Comparison of ENCODE assay signal across 28 cellular contexts in the genomic region with DNA sequence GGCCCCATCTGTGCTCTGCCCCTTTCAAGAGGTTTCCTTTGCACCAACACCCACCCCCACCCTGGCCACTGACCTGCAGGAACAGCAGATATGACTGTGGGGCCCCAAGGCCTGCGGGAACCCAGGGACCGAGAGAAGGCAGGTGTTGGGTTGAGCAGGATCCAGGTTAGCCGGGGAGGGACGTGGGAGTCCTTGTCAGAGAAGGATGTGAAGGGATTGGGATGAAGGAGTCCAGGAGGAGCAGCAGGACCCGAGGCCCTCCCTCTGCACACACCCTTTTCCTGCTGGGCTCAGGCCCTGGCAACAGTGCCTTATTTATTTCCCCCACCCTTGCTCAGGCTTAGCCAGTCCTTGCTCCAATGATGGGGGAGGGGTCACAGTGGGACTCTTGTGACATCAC.
"Had no signal": no experiment of that assay in that cellular context is flagged by ENCODE, and none has a peak within 500 bp of the region (broad histone marks: within the 10 kb centered on the region; RNA-seq: fewer than 3 reads in every experiment).

No MANE protein-coding gene starts in this region.

- H3K4me3 ChIP-seq: pancreas, psoas muscle, right lobe of liver, sigmoid colon, stomach, thoracic aorta, thyroid gland, tibial nerve, upper lobe of left lung, vagina had no signal

- H3K9me3 ChIP-seq: neutrophil, pancreas, psoas muscle, right lobe of liver, sigmoid colon, stomach, thoracic aorta, thyroid gland, tibial nerve, upper lobe of left lung, vagina had no signal

- H3K27ac ChIP-seq: neutrophil, pancreas, psoas muscle, right lobe of liver, sigmoid colon, stomach, thoracic aorta, thyroid gland, tibial nerve, upper lobe of left lung, vagina had no signal

- H3K9me3 Mint-ChIP-seq: naive thymus-derived CD8-positive, alpha-beta T cell; natural killer cell treated with Interleukin-12 subunit alpha and Interleukin-12 subunit beta and Interleukin-15 and Interleukin-18, amount 100 ng/mL, for 72 hours; nephron progenitor cell; neural crest cell; stimulated activated effector memory CD8-positive, alpha-beta T cell treated with anti-CD3 and anti-CD28 coated beads, Interleukin-12 subunit alpha, Interleukin-12 subunit beta, amount 100 ng/mL, for 72 hours; stimulated activated naive B cell treated with anti-CD40 and anti-IgM and Interleukin-4, amounts not matched to agents 10 μg/mL and 1 μg/mL and 100 μg/mL, for 72 hours; stimulated activated naive CD8-positive, alpha-beta T cell treated with anti-CD3 and anti-CD28 coated beads, Interleukin-15, Interleukin-2, amounts not matched to agents 100 ng/mL and 50 ng/mL, for 24 hours had no signal

- H3K36me3 Mint-ChIP-seq: natural killer cell treated with Interleukin-12 subunit alpha and Interleukin-12 subunit beta and Interleukin-15 and Interleukin-18, amount 100 ng/mL, for 72 hours; stimulated activated effector memory CD8-positive, alpha-beta T cell treated with anti-CD3 and anti-CD28 coated beads, Interleukin-12 subunit alpha, Interleukin-12 subunit beta, amount 100 ng/mL, for 72 hours had no signal

- H3K4me3 Mint-ChIP-seq: naive thymus-derived CD8-positive, alpha-beta T cell; natural killer cell treated with Interleukin-12 subunit alpha and Interleukin-12 subunit beta and Interleukin-15 and Interleukin-18, amount 100 ng/mL, for 72 hours; nephron progenitor cell; neural crest cell; stimulated activated effector memory CD8-positive, alpha-beta T cell treated with anti-CD3 and anti-CD28 coated beads, Interleukin-12 subunit alpha, Interleukin-12 subunit beta, amount 100 ng/mL, for 72 hours; stimulated activated naive B cell treated with anti-CD40 and anti-IgM and Interleukin-4, amounts not matched to agents 10 μg/mL and 1 μg/mL and 100 μg/mL, for 72 hours; stimulated activated naive CD8-positive, alpha-beta T cell treated with anti-CD3 and anti-CD28 coated beads, Interleukin-15, Interleukin-2, amounts not matched to agents 100 ng/mL and 50 ng/mL, for 24 hours had no signal

- H3K27ac Mint-ChIP-seq: natural killer cell treated with Interleukin-12 subunit alpha and Interleukin-12 subunit beta and Interleukin-15 and Interleukin-18, amount 100 ng/mL, for 72 hours; nephron progenitor cell; progenitor cell of endocrine pancreas; stimulated activated effector memory CD8-positive, alpha-beta T cell treated with anti-CD3 and anti-CD28 coated beads, Interleukin-12 subunit alpha, Interleukin-12 subunit beta, amount 100 ng/mL, for 72 hours; stimulated activated naive B cell treated with anti-CD40 and anti-IgM and Interleukin-4, amounts not matched to agents 10 μg/mL and 1 μg/mL and 100 μg/mL, for 72 hours; stimulated activated naive CD8-positive, alpha-beta T cell treated with anti-CD3 and anti-CD28 coated beads, Interleukin-15, Interleukin-2, amounts not matched to agents 100 ng/mL and 50 ng/mL, for 24 hours had no signal

- DNase-seq: naive thymus-derived CD8-positive, alpha-beta T cell; nucleus accumbens; pancreas; psoas muscle; right cardiac atrium; right lobe of liver; sigmoid colon; small intestine; stimulated activated CD4-positive, alpha-beta T cell treated with anti-CD3 and anti-CD28 coated beads, Interleukin-15, amount 100 ng/mL, for 24 hours; stimulated activated CD4-positive, alpha-beta T cell treated with anti-CD3 and anti-CD28 coated beads, Interleukin-2, amount 100 ng/mL, for 24 hours; stimulated activated CD4-positive, alpha-beta T cell treated with anti-CD3 and anti-CD28 coated beads, Interleukin-2, amount 100 ng/mL, for 48 hours; stimulated activated CD4-positive, alpha-beta T cell treated with anti-CD3 and anti-CD28 coated beads, Interleukin-4, amount 100 ng/mL, for 24 hours; stimulated activated naive B cell treated with anti-CD40 and anti-IgM and Interleukin-4, amounts not matched to agents 10 μg/mL and 1 μg/mL and 100 μg/mL, for 72 hours; stimulated activated naive CD4-positive, alpha-beta T cell treated with Interleukin-2 at 50 U/mL for 16 hours; stomach; thyroid gland; trophoblast cell; upper lobe of left lung had no signal

- H3K27me3 ChIP-seq: pancreas, right lobe of liver, sigmoid colon, thyroid gland, tibial nerve, upper lobe of left lung, vagina had no signal

- H3K4me1 Mint-ChIP-seq: neural crest cell; stimulated activated naive B cell treated with anti-CD40 and anti-IgM and Interleukin-4, amounts not matched to agents 10 μg/mL and 1 μg/mL and 100 μg/mL, for 72 hours had no signal

- H3K36me3 ChIP-seq: neutrophil, pancreas, right lobe of liver, sigmoid colon, stomach, thoracic aorta, thyroid gland, tibial nerve, upper lobe of left lung, vagina had no signal

- H3K4me1 ChIP-seq: pancreas, psoas muscle, right lobe of liver, sigmoid colon, thyroid gland, tibial nerve, upper lobe of left lung, vagina had no signal

- H3K27me3 Mint-ChIP-seq: natural killer cell treated with Interleukin-12 subunit alpha and Interleukin-12 subunit beta and Interleukin-15 and Interleukin-18, amount 100 ng/mL, for 72 hours; progenitor cell of endocrine pancreas had no signal

- ATAC-seq: naive thymus-derived CD8-positive, alpha-beta T cell; natural killer cell treated with Interleukin-12 subunit alpha and Interleukin-12 subunit beta and Interleukin-15 and Interleukin-18, amount 100 ng/mL, for 72 hours; pancreas; psoas muscle; right cardiac atrium; right lobe of liver; stimulated activated effector memory CD8-positive, alpha-beta T cell treated with anti-CD3 and anti-CD28 coated beads, Interleukin-12 subunit alpha, Interleukin-12 subunit beta, amount 100 ng/mL, for 72 hours; stimulated activated naive B cell treated with anti-CD40 and anti-IgM and Interleukin-4, amounts not matched to agents 10 μg/mL and 1 μg/mL and 100 μg/mL, for 72 hours had no signal
